9 cellular contexts compared by ENCODE assay signal in the genomic region with DNA sequence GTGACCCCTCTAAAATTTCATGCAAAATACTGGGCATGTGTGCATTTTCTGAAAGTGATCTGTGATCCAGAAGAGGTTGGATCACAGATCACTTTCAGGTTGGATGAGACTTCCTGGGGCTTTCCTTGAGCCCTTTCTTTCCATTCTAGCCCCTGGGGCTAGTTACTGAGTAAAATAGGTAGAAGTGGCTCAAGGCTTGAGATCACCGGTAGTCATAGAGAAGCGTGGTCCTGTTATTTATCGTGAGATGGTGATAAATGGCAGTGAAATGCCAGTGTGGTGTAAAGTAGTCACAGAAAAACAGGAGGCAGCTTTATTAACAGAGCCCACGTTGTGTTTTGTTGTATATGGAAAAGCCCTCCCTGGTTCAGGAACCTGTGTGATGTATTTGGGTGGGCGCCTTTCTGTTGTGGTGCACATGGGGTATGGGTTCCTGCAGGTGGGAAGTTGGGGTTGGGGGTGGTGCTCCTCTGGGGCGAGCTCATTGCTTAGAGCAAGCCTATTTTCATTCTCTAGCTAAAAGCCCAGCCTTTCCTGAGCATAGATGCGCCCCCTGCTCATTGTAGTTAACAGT. TPM values are rescaled to one million over a fixed set of nuclear protein-coding genes. Genes with fewer than 3 reads are reported as not detected.
DNase-seq lines count a peak whose midpoint lies in the region; ATAC-seq and TF ChIP-seq lines count a peak whose summit lies in the region.
"Had no signal": no experiment of that assay in that cellular context is flagged by ENCODE, and none has a peak within 500 bp of the region (broad histone marks: within the 10 kb centered on the region; RNA-seq: fewer than 3 reads in every experiment).

No MANE protein-coding gene starts in this region.

- H3K27ac ChIP-seq in HEK293 (ENCODE audit: extremely low read depth, low read depth, low read length) = no peak overlapping the region

- peaks cover 24% of the 10 kb centered on the region for H3K36me3 Mint-ChIP-seq in activated CD8-positive, alpha-beta T cell treated with anti-CD3 and anti-CD28 coated beads for 36 hours (ENCODE audit: low read depth)
- H3K36me3 Mint-ChIP-seq in immature natural killer cell = peaks cover 3 to 11% (median 8%) of the 10 kb centered on the region in 3 donors
- peaks cover 16% of the 10 kb centered on the region for H3K36me3 Mint-ChIP-seq in stimulated activated effector memory CD8-positive, alpha-beta T cell treated with anti-CD3 and anti-CD28 coated beads, Interleukin-12 subunit alpha, Interleukin-12 subunit beta, amount 100 ng/mL, for 72 hours

- CTCF ChIA-PET in HEK293 (lab: Yijun Ruan, JAX) = interaction anchor here (0.7 to 3.6 kb wide), 7 partner anchors 7 to 1831 kb away, joined by 3 to 75 read pairs (median 4); no protein-coding TSS in a partner anchor
- CTCF ChIA-PET in activated CD8-positive, alpha-beta T cell treated with anti-CD3 and anti-CD28 coated beads for 36 hours (lab: Charles Lee) = interaction anchor here (1.1 to 23.2 kb wide), 12 partner anchors 8 to 126 kb away, joined by 3 to 1114 read pairs (median 32); a partner anchor contains a TSS

- H3K36me3 ChIP-seq in HEK293 (ENCODE audit: control insufficient read depth in 2 of 2, insufficient read depth in 1 of 2, low read length in 2 of 2) = peaks cover 0 to 9% of the 10 kb centered on the region in 2 experiments; a peak in 1 of 3 replicates

- ATAC-seq in activated CD8-positive, alpha-beta T cell treated with anti-CD3 and anti-CD28 coated beads for 36 hours = no peak
- no peak for ATAC-seq in stimulated activated effector memory CD8-positive, alpha-beta T cell treated with anti-CD3 and anti-CD28 coated beads, Interleukin-12 subunit alpha, Interleukin-12 subunit beta, amount 100 ng/mL, for 72 hours
- no peak for ATAC-seq in GM21390 (IDR thresholded peaks at IDR 0.05; ENCODE audit: unreplicated experiment)
- ATAC-seq in GM21786 (IDR thresholded peaks at IDR 0.05; ENCODE audit: unreplicated experiment) = no peak
- ATAC-seq: PC-3 had no signal

- H3K4me3 Mint-ChIP-seq in activated CD8-positive, alpha-beta T cell treated with anti-CD3 and anti-CD28 coated beads for 36 hours = no peak overlapping the region
- peak overlapping the region; percentile 47 to 76 (median 65) for H3K4me3 Mint-ChIP-seq in immature natural killer cell
- no peak overlapping the region for H3K4me3 Mint-ChIP-seq in stimulated activated effector memory CD8-positive, alpha-beta T cell treated with anti-CD3 and anti-CD28 coated beads, Interleukin-12 subunit alpha, Interleukin-12 subunit beta, amount 100 ng/mL, for 72 hours

- H3K27ac Mint-ChIP-seq in activated CD8-positive, alpha-beta T cell treated with anti-CD3 and anti-CD28 coated beads for 36 hours = peak overlapping the region; percentile 82
- H3K27ac Mint-ChIP-seq in immature natural killer cell = peak overlapping the region; percentile 79 to 99 (median 92)
- H3K27ac Mint-ChIP-seq in stimulated activated effector memory CD8-positive, alpha-beta T cell treated with anti-CD3 and anti-CD28 coated beads, Interleukin-12 subunit alpha, Interleukin-12 subunit beta, amount 100 ng/mL, for 72 hours = peak overlapping the region; percentile 86

- peaks cover 67% of the 10 kb centered on the region for H3K4me1 Mint-ChIP-seq in activated CD8-positive, alpha-beta T cell treated with anti-CD3 and anti-CD28 coated beads for 36 hours (ENCODE audit: low read depth)
- peaks cover 72 to 88% of the 10 kb centered on the region in 2 donors for H3K4me1 Mint-ChIP-seq in immature natural killer cell
- peaks cover 70% of the 10 kb centered on the region for H3K4me1 Mint-ChIP-seq in stimulated activated effector memory CD8-positive, alpha-beta T cell treated with anti-CD3 and anti-CD28 coated beads, Interleukin-12 subunit alpha, Interleukin-12 subunit beta, amount 100 ng/mL, for 72 hours

- H3K9me3 ChIP-seq in HEK293 (ENCODE audit: control insufficient read depth, insufficient read depth, low read depth, low read length) = no peaks in the 10 kb centered on the region

- no peaks in the 10 kb centered on the region for H3K9me3 Mint-ChIP-seq in activated CD8-positive, alpha-beta T cell treated with anti-CD3 and anti-CD28 coated beads for 36 hours
- no peaks in the 10 kb centered on the region for H3K9me3 Mint-ChIP-seq in immature natural killer cell
- H3K9me3 Mint-ChIP-seq in stimulated activated effector memory CD8-positive, alpha-beta T cell treated with anti-CD3 and anti-CD28 coated beads, Interleukin-12 subunit alpha, Interleukin-12 subunit beta, amount 100 ng/mL, for 72 hours = no peaks in the 10 kb centered on the region

- no peaks in the 10 kb centered on the region; the same call in 1 of the 2 replicates for H3K4me1 ChIP-seq in HEK293 (ENCODE audit: control insufficient read depth, insufficient read depth, low read length)

- DNase-seq in activated CD8-positive, alpha-beta T cell treated with anti-CD3 and anti-CD28 coated beads for 36 hours = no peak
- DNase-seq in immature natural killer cell (no peak), D341Med (ENCODE audit: low spot score) (no peak)
- no peak for DNase-seq in stimulated activated effector memory CD8-positive, alpha-beta T cell treated with anti-CD3 and anti-CD28 coated beads, Interleukin-12 subunit alpha, Interleukin-12 subunit beta, amount 100 ng/mL, for 72 hours (ENCODE audit: low spot score in 2 of 2)
- DNase-seq: MM.1S, PC-3 had no signal

- POLR2A ChIA-PET in HEK293 (lab: Yijun Ruan, JAX) = no interaction called here
- POLR2A ChIA-PET in activated CD8-positive, alpha-beta T cell treated with anti-CD3 and anti-CD28 coated beads for 36 hours (lab: Charles Lee) = interaction anchor here (0.6 to 10.2 kb wide), 6 partner anchors 17 to 59 kb away, joined by 3 to 113 read pairs (median 7); no protein-coding TSS in a partner anchor

- H3K27me3 Mint-ChIP-seq in activated CD8-positive, alpha-beta T cell treated with anti-CD3 and anti-CD28 coated beads for 36 hours = no peaks in the 10 kb centered on the region
- peaks cover 0 to 10% (median 4%) of the 10 kb centered on the region in 3 donors for H3K27me3 Mint-ChIP-seq in immature natural killer cell (ENCODE audit: low read depth in 3 of 3)

- no peak for TF ChIP-seq CTCF in HEK293 (tag by site-specific recombination; IDR thresholded peaks at IDR 0.05)
- no peak for TF ChIP-seq CTCF in activated CD8-positive, alpha-beta T cell treated with anti-CD3 and anti-CD28 coated beads for 36 hours (IDR thresholded peaks at IDR 0.05)

- intact Hi-C loops in activated CD8-positive, alpha-beta T cell treated with anti-CD3 and anti-CD28 coated beads for 36 hours (cut with micrococcal nuclease) = no loop called here

- H3K4me3 ChIP-seq in HEK293 (ENCODE audit: low read depth, low read length) = no peak overlapping the region

TF ChIP-seq in HEK293, 187 proteins besides CTCF, POLR2A, EP300 and RAD21:
- TF ChIP-seq ZBTB17 (tag by site-specific recombination; IDR thresholded peaks at IDR 0.05) (peak; percentile 50; the same call in 1 of the 2 replicates), ZNF214 (tag by site-specific recombination; IDR thresholded peaks at IDR 0.05; ENCODE audit: borderline replicate concordance) (no peak)

RNA-seq across cellular contexts. Expression of a gene that starts 34.0 kb away (rescaled TPM):
- total RNA-seq in activated CD8-positive, alpha-beta T cell treated with anti-CD3 and anti-CD28 coated beads for 36 hours = under 1 TPM; 0.11 to 0.20 TPM
- not detected for polyA plus RNA-seq in immature natural killer cell
- total RNA-seq: PC-3 had no signal

RNA-seq across cellular contexts. Expression of a gene that starts 49.6 kb away (rescaled TPM):
- total RNA-seq in activated CD8-positive, alpha-beta T cell treated with anti-CD3 and anti-CD28 coated beads for 36 hours = 10 to 100 TPM; 43.9 to 45.5 TPM
- 100 to 1,000 TPM; 141 to 363 (median 226) TPM for polyA plus RNA-seq in immature natural killer cell
- total RNA-seq: PC-3 had no signal

Comparison
In these comparisons a context has a peak if more than half of its experiments do, and no peak if none do; other contexts are left out.
1. H3K4me3 Mint-ChIP-seq: peak in immature natural killer cell (5 of 5); none in activated CD8-positive, alpha-beta T cell treated with anti-CD3 and anti-CD28 coated beads for 36 hours (single experiment) and stimulated activated effector memory CD8-positive, alpha-beta T cell treated with anti-CD3 and anti-CD28 coated beads, Interleukin-12 subunit alpha, Interleukin-12 subunit beta, amount 100 ng/mL, for 72 hours (single experiment).
2. Peak in every context shown above with its lines, with median percentiles within 50 percentile points of each other: H3K27ac Mint-ChIP-seq.